ENCODE assay signal across 14 cellular contexts in the genomic region with DNA sequence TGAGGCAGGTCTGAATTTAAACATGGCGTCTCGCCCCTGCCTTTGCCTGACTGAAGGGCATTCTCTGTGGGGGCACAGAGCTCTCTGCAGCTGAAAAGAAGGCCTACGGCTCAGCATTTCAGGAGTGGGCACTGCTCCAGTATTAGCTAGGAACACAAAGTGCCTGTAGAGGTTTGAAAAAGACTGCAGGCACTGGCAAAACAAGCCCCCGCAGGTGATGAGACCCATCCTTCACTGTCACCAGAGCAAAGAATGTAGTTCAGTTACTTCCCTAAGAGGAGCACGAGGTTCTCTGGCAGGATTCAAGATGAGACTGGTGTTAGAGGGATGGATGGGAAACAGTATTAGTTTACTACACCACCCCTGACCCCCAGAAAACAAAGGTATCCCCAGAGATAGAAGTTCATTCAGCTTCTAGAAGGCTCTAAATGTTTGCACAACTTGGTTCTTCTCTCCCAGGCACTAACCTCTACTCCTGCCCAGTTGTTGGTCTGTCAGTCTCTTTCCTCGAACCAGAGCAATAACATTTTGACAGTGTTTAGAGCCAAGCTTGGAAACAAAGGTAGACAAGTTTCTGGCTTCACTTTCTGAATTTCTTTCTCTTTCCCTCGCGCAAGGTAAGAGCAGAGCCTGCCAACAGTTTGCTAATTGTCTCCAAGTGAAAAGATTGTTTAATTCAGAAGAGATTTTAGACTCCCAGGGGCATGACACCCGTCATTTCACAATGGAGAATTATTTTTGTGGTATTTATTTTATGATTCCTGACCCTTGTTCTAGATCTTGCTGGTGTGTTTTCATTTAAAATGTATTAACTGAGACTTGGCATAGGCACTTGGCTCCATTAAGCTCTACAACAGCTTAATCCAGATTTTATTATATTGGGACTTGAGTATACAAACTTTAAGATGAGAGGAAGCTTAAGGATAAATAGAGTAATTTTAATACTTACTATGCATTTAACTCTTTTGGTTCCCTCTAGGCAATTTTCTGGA.
"Had no signal": no experiment of that assay in that cellular context is flagged by ENCODE, and none has a peak within 500 bp of the region (broad histone marks: within the 10 kb centered on the region; RNA-seq: fewer than 3 reads in every experiment).

No MANE protein-coding gene starts in this region.

- H3K9me3 ChIP-seq: neutrophil, right lobe of liver had no signal

- H3K4me3 Mint-ChIP-seq: activated CD8-positive, alpha-beta T cell treated with anti-CD3 and anti-CD28 coated beads, Interleukin-2, amount 10 ng/mL, durations not matched to agents 7 days and 5 days; activated naive CD8-positive, alpha-beta T cell treated with anti-CD3 and anti-CD28 coated beads, Interleukin-2, amount 50 U/mL, for 24 hours; activated T-helper 1 cell treated with anti-CD3 and anti-CD28 coated beads, Interleukin-12 subunit alpha, Interleukin-12 subunit beta, Interleukin-2, Interleukin-4 antibody, amounts not matched to agents 30 ng/mL and 10 ng/mL and 1 ng/mL, durations not matched to agents 14 hours and 24 hours and 36 hours; endodermal cell had no signal

- DNase-seq: activated CD4-positive, alpha-beta T cell treated with anti-CD3 and anti-CD28 coated beads for 48 hours; activated CD8-positive, alpha-beta memory T cell treated with anti-CD3 and anti-CD28 coated beads, Interleukin-2, amount 50 U/mL, for 48 hours; activated CD8-positive, alpha-beta T cell treated with anti-CD3 and anti-CD28 coated beads, Interleukin-2, amount 10 ng/mL, durations not matched to agents 7 days and 5 days; activated naive CD4-positive, alpha-beta T cell; activated naive CD8-positive, alpha-beta T cell treated with anti-CD3 and anti-CD28 coated beads, Interleukin-2, amount 50 U/mL, for 24 hours; dermis blood vessel endothelial cell; endodermal cell; erythroblast; foreskin fibroblast; midbrain; right lobe of liver; stimulated activated naive CD4-positive, alpha-beta T cell had no signal

- H3K27ac Mint-ChIP-seq: activated CD8-positive, alpha-beta T cell treated with anti-CD3 and anti-CD28 coated beads, Interleukin-2, amount 10 ng/mL, durations not matched to agents 7 days and 5 days; activated naive CD8-positive, alpha-beta T cell treated with anti-CD3 and anti-CD28 coated beads, Interleukin-2, amount 50 U/mL, for 24 hours; activated T-helper 1 cell treated with anti-CD3 and anti-CD28 coated beads, Interleukin-12 subunit alpha, Interleukin-12 subunit beta, Interleukin-2, Interleukin-4 antibody, amounts not matched to agents 30 ng/mL and 10 ng/mL and 1 ng/mL, durations not matched to agents 14 hours and 24 hours and 36 hours; endodermal cell had no signal

- H3K27me3 Mint-ChIP-seq: activated naive CD8-positive, alpha-beta T cell treated with anti-CD3 and anti-CD28 coated beads, Interleukin-2, amount 50 U/mL, for 24 hours had no signal

- H3K4me1 ChIP-seq: right lobe of liver had no signal

- H3K27me3 ChIP-seq: neutrophil, right lobe of liver had no signal

- H3K27ac ChIP-seq: neutrophil, right lobe of liver had no signal

- H3K4me1 Mint-ChIP-seq: activated naive CD8-positive, alpha-beta T cell treated with anti-CD3 and anti-CD28 coated beads, Interleukin-2, amount 50 U/mL, for 24 hours; endodermal cell had no signal

- H3K4me3 ChIP-seq: right lobe of liver had no signal

- H3K36me3 ChIP-seq: neutrophil, right lobe of liver had no signal
